2 cellular contexts compared by ENCODE assay signal in genomic region chr4:140413130-140413969, GRCh38. TPM values are rescaled to one million over a fixed set of nuclear protein-coding genes. Genes with fewer than 3 reads are reported as not detected.
"Had no signal": no experiment of that assay in that cellular context is flagged by ENCODE, and none has a peak within 500 bp of the region (broad histone marks: within the 10 kb centered on the region; RNA-seq: fewer than 3 reads in every experiment).

No MANE protein-coding gene starts in this region.

RNA-seq across cellular contexts. Expression of gene CLGN, which starts 14.1 kb away (rescaled TPM):
- total RNA-seq: T-helper 1 cell treated with Interleukin-12 subunit alpha and Interleukin-12 subunit beta and Interleukin-4 antibody, amounts not matched to agents 30 ng/mL and 1 ng/mL, for 36 hours; T-helper 17 cell had no signal
